In the genomic region with DNA sequence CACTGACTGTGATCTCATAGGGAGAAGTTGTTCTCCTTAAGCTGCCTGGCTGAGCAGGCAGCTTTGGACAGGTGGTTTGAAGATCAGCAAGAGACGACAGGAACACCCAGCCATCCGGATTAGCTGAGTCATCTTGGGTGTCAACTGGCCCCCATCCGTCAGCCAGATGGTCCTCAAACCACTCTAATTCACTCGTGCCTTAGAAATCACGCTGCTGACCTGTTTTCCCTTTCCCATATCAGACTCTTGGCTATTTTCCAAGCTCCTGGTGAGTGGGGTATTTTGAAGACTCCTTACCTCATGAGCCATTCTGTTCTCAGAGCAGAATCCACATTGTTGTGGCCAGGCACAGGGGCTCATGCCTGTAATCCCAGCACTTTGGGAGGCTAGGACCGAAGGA, we compare ENCODE assay signal across 12 cellular contexts.
DNase-seq lines count a peak whose midpoint lies in the region; ATAC-seq, FAIRE-seq and TF ChIP-seq lines count a peak whose summit lies in the region.
"Had no signal": no experiment of that assay in that cellular context is flagged by ENCODE, and none has a peak within 500 bp of the region (broad histone marks: within the 10 kb centered on the region; RNA-seq: fewer than 3 reads in every experiment).

No MANE protein-coding gene starts in this region.

- ATAC-seq in heart right ventricle (peak; percentile 34 to 71 (median 64)), HG03354 (IDR thresholded peaks at IDR 0.05; ENCODE audit: poor library complexity, severe bottlenecking, unreplicated experiment) (no peak), GM21526 (IDR thresholded peaks at IDR 0.05; ENCODE audit: low FRiP score, unreplicated experiment) (no peak)
- ATAC-seq: GM12878, natural killer cell had no signal

- POLR2A ChIA-PET in A673 (lab: Charles Lee; ENCODE audit: low non-redundant PET) (no interaction called here), HEK293 (lab: Yijun Ruan, JAX) (no interaction called here)

- H3K9me3 ChIP-seq in A673 (ENCODE audit: low read depth, low read length, poor library complexity, severe bottlenecking): no peaks in the 10 kb centered on the region
- H3K9me3 ChIP-seq in HEK293 (ENCODE audit: control insufficient read depth, insufficient read depth, low read depth, low read length): no peaks in the 10 kb centered on the region
- no peaks in the 10 kb centered on the region for H3K9me3 ChIP-seq in heart right ventricle

- H3K4me3 ChIP-seq in A673 (ENCODE audit: low read depth, low read length, poor library complexity, severe bottlenecking) (no peak overlapping the region), HEK293 (ENCODE audit: low read depth, low read length) (no peak overlapping the region), heart right ventricle (no peak overlapping the region)
- H3K4me3 ChIP-seq: GM12878 had no signal

- intact Hi-C loops in A673 (cut with micrococcal nuclease; ENCODE audit: unreplicated experiment) (no loop called here), heart right ventricle (cut with DNase I) (no loop called here)

- H3K27ac ChIP-seq in A673 (ENCODE audit: low read depth, low read length, poor library complexity, severe bottlenecking): no peak overlapping the region
- no peak overlapping the region for H3K27ac ChIP-seq in HEK293 (ENCODE audit: extremely low read depth, low read depth, low read length)
- H3K27ac ChIP-seq in heart right ventricle: peak overlapping the region in 6 of 10 donors; percentile 20 to 53 (median 40)

- no peak for TF ChIP-seq CTCF in A673 (conservative IDR thresholded peaks at IDR 0.05; ENCODE audit: low read depth, low read length)
- TF ChIP-seq CTCF in HEK293 (tag by site-specific recombination; IDR thresholded peaks at IDR 0.05): no peak
- TF ChIP-seq CTCF in heart right ventricle (IDR thresholded peaks at IDR 0.05): no peak

- FAIRE-seq in RCC 7860 (lab: Jason Lieb, UNC): no peak
- FAIRE-seq: colon, GM12878 had no signal

- H3K36me3 ChIP-seq in A673 (ENCODE audit: insufficient read depth, low read length, poor library complexity, severe bottlenecking): no peaks in the 10 kb centered on the region
- H3K36me3 ChIP-seq in HEK293 (ENCODE audit: control insufficient read depth in 2 of 2, insufficient read depth in 1 of 2, low read length in 2 of 2): no peaks in the 10 kb centered on the region
- H3K36me3 ChIP-seq in heart right ventricle: peaks cover 0 to under 1% (median 0%) of the 10 kb centered on the region in 9 donors

- no TSS peak for BruUV-seq in A673 (replicated peaks; lab: Mats Ljungman, UMichigan)

- CTCF ChIA-PET in A673 (lab: Charles Lee) (interaction anchor here (1.0 kb wide), 1 partner anchor 9 kb away, joined by 3 read pairs; no protein-coding TSS in a partner anchor), HEK293 (lab: Yijun Ruan, JAX) (interaction anchor here (0.6 kb wide), 1 partner anchor 1733 kb away, joined by 3 read pairs; no protein-coding TSS in a partner anchor)

- WGBS in heart right ventricle, 2 donors: 11 to 24% methylated on average over 6 of the region's 6 CpGs

- H3K4me1 ChIP-seq in A673 (ENCODE audit: insufficient read depth, low read length, poor library complexity, severe bottlenecking): peaks cover 8% of the 10 kb centered on the region
- peaks cover 7% of the 10 kb centered on the region for H3K4me1 ChIP-seq in HEK293 (ENCODE audit: control insufficient read depth, insufficient read depth, low read length)
- peaks cover 0 to 14% (median 10%) of the 10 kb centered on the region in 9 donors for H3K4me1 ChIP-seq in heart right ventricle

- H3K27me3 ChIP-seq in A673 (replicated peaks; ENCODE audit: insufficient read depth, low read depth, low read length, poor library complexity) (no peaks in the 10 kb centered on the region), heart right ventricle (no peaks in the 10 kb centered on the region)

- DNase-seq in A673 (ENCODE audit: low spot score) (peak; percentile 65), RCC 7860 (ENCODE audit: low spot score) (peak; percentile 13), heart right ventricle (peak in 1 of 2 donors; percentile 15), NOMO-1 treated with dmso at 0.1 percent for 144 hours (lab: John Stamatoyannopoulos, UW; ENCODE audit: unreplicated experiment) (no peak), NK-92 (lab: John Stamatoyannopoulos, UW; ENCODE audit: unreplicated experiment) (no peak)
- DNase-seq: natural killer cell; stimulated activated CD4-positive, alpha-beta T cell treated with anti-CD3 and anti-CD28 coated beads, Interleukin-1b, Interleukin-23, amount 100 ng/mL, for 48 hours had no signal

TF ChIP-seq in HEK293, 187 proteins besides CTCF, POLR2A, EP300 and RAD21 (continues in another document):
- TF ChIP-seq ZNF629 (tag by site-specific recombination; IDR thresholded peaks at IDR 0.05) (no peak), ZNF394 (tag by site-specific recombination; IDR thresholded peaks at IDR 0.05; ENCODE audit: borderline replicate concordance) (peak; percentile 47; the same call in 1 of the 2 replicates), SP7 (tag by site-specific recombination; IDR thresholded peaks at IDR 0.05) (no peak), ZBTB17 (tag by site-specific recombination; IDR thresholded peaks at IDR 0.05) (peak; percentile 40; the same call in 1 of the 2 replicates), ZNF335 (tag by site-specific recombination; conservative IDR thresholded peaks at IDR 0.05) (peak; percentile 54), IKZF3 (tag by site-specific recombination; IDR thresholded peaks at IDR 0.05) (0 out of 2 replicates have a peak, but pooled peaks have one; percentile 20), SCRT2 (tag by site-specific recombination; IDR thresholded peaks at IDR 0.05) (peak; percentile 39; the same call in 1 of the 2 replicates), ZBTB20 (tag by site-specific recombination; IDR thresholded peaks at IDR 0.05) (no peak), ZBTB8A (tag by site-specific recombination; IDR thresholded peaks at IDR 0.05) (peak; percentile 30; the same call in 1 of the 2 replicates), ZIC2 (tag by site-specific recombination; IDR thresholded peaks at IDR 0.05) (peak; percentile 51), GFI1B (tag by site-specific recombination; IDR thresholded peaks at IDR 0.05) (0 out of 2 replicates have a peak, but pooled peaks have one; percentile 9), ZBTB1 (tag by site-specific recombination; IDR thresholded peaks at IDR 0.05) (no peak), ZNF521 (tag by site-specific recombination; IDR thresholded peaks at IDR 0.05) (no peak), ZNF660 (tag by site-specific recombination; IDR thresholded peaks at IDR 0.05) (0 out of 2 replicates have a peak, but pooled peaks have one; percentile 30), GLIS1 (tag by site-specific recombination; IDR thresholded peaks at IDR 0.05) (0 out of 2 replicates have a peak, but pooled peaks have one; percentile 29)
- TF ChIP-seq, protein P1, sequence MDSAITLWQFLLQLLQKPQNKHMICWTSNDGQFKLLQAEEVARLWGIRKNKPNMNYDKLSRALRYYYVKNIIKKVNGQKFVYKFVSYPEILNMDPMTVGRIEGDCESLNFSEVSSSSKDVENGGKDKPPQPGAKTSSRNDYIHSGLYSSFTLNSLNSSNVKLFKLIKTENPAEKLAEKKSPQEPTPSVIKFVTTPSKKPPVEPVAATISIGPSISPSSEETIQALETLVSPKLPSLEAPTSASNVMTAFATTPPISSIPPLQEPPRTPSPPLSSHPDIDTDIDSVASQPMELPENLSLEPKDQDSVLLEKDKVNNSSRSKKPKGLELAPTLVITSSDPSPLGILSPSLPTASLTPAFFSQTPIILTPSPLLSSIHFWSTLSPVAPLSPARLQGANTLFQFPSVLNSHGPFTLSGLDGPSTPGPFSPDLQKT (IDR thresholded peaks at IDR 0.05; ENCODE audit: borderline replicate concordance, low read depth, low read length): no peak
- TF ChIP-seq, protein P2, sequence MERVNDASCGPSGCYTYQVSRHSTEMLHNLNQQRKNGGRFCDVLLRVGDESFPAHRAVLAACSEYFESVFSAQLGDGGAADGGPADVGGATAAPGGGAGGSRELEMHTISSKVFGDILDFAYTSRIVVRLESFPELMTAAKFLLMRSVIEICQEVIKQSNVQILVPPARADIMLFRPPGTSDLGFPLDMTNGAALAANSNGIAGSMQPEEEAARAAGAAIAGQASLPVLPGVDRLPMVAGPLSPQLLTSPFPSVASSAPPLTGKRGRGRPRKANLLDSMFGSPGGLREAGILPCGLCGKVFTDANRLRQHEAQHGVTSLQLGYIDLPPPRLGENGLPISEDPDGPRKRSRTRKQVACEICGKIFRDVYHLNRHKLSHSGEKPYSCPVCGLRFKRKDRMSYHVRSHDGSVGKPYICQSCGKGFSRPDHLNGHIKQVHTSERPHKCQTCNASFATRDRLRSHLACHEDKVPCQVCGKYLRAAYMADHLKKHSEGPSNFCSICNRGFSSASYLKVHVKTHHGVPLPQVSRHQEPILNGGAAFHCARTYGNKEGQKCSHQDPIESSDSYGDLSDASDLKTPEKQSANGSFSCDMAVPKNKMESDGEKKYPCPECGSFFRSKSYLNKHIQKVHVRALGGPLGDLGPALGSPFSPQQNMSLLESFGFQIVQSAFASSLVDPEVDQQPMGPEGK (tag by site-specific recombination; IDR thresholded peaks at IDR 0.05): 0 out of 2 replicates have a peak, but pooled peaks have one; percentile 32
- TF ChIP-seq, protein P3, sequence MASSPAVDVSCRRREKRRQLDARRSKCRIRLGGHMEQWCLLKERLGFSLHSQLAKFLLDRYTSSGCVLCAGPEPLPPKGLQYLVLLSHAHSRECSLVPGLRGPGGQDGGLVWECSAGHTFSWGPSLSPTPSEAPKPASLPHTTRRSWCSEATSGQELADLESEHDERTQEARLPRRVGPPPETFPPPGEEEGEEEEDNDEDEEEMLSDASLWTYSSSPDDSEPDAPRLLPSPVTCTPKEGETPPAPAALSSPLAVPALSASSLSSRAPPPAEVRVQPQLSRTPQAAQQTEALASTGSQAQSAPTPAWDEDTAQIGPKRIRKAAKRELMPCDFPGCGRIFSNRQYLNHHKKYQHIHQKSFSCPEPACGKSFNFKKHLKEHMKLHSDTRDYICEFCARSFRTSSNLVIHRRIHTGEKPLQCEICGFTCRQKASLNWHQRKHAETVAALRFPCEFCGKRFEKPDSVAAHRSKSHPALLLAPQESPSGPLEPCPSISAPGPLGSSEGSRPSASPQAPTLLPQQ (tag by site-specific recombination; IDR thresholded peaks at IDR 0.05): 0 out of 2 replicates have a peak, but pooled peaks have one; percentile 30

Comparison
In these comparisons a context has a peak if more than half of its experiments do, and no peak if none do; other contexts are left out.
1. DNase-seq: peak in A673 (single experiment) and RCC 7860 (single experiment); none in NOMO-1 treated with dmso at 0.1 percent for 144 hours (single experiment) and NK-92 (single experiment).
2. H3K27ac ChIP-seq: peak in heart right ventricle (6 of 10); none in A673 (single experiment) and HEK293 (single experiment).
3. ATAC-seq: peak in heart right ventricle (8 of 8); none in HG03354 (single experiment) and GM21526 (single experiment).